23 cellular contexts compared by ENCODE assay signal in genomic region chr2:217660423-217660822, GRCh38.
DNase-seq lines count a peak whose midpoint lies in the region; ATAC-seq and TF ChIP-seq lines count a peak whose summit lies in the region.
"Had no signal": no experiment of that assay in that cellular context is flagged by ENCODE, and none has a peak within 500 bp of the region (broad histone marks: within the 10 kb centered on the region; RNA-seq: fewer than 3 reads in every experiment).

No MANE protein-coding gene starts in this region.

- TF ChIP-seq POLR2A in tibial nerve (IDR thresholded peaks at IDR 0.05) = no peak

- peaks cover 58% of the 10 kb centered on the region for H3K4me1 Mint-ChIP-seq in stimulated activated naive CD8-positive, alpha-beta T cell treated with anti-CD3 and anti-CD28 coated beads, Interleukin-15, amount 100 ng/mL, for 72 hours

- H3K27me3 ChIP-seq in tibial nerve = no peaks in the 10 kb centered on the region
- H3K27me3 ChIP-seq: MG63 had no signal

- H3K9me3 Mint-ChIP-seq in stimulated activated naive CD8-positive, alpha-beta T cell treated with anti-CD3 and anti-CD28 coated beads, Interleukin-15, amount 100 ng/mL, for 72 hours = peaks cover 0 to 7% of the 10 kb centered on the region in 2 donors
- H3K9me3 Mint-ChIP-seq: CD8-positive, alpha-beta T cell; HFFc6 had no signal

- TF ChIP-seq CTCF in tibial nerve (IDR thresholded peaks at IDR 0.05) = no peak

- no peak for TF ChIP-seq EP300 in tibial nerve (IDR thresholded peaks at IDR 0.05)

- H3K36me3 ChIP-seq in tibial nerve = no peaks in the 10 kb centered on the region
- H3K36me3 ChIP-seq: MG63 had no signal

- peak; percentile 22 for DNase-seq in RPMI7951 (ENCODE audit: low read depth)
- peak; percentile 26 for DNase-seq in islet precursor cell
- DNase-seq in stimulated activated naive CD8-positive, alpha-beta T cell treated with anti-CD3 and anti-CD28 coated beads, Interleukin-15, amount 100 ng/mL, for 72 hours = peak; percentile 12 to 15
- DNase-seq in stimulated activated naive CD4-positive, alpha-beta T cell (lab: John Stamatoyannopoulos, UW) = no peak
- DNase-seq in tibial nerve (ENCODE audit: low spot score in 2 of 2) = no peak
- DNase-seq: C1 segment of cervical spinal cord; CD8-positive, alpha-beta T cell; H9; HFFc6; MG63; NCI-H1048; NCI-H1436; NCI-H1930; NCI-H2227 treated with DMSO at 0.1 percent for 48 hours; NCI-H510A; PC-9; SIG-M5 had no signal

- H3K9me3 ChIP-seq in tibial nerve = no peaks in the 10 kb centered on the region
- H3K9me3 ChIP-seq: MG63 had no signal

- no peak overlapping the region for H3K27ac Mint-ChIP-seq in stimulated activated naive CD8-positive, alpha-beta T cell treated with anti-CD3 and anti-CD28 coated beads, Interleukin-15, amount 100 ng/mL, for 72 hours
- H3K27ac Mint-ChIP-seq: CD8-positive, alpha-beta T cell; H9; HFFc6 had no signal

- ATAC-seq in GM21390 (IDR thresholded peaks at IDR 0.05; ENCODE audit: unreplicated experiment) (peak; percentile 51), HG02981 (IDR thresholded peaks at IDR 0.05; ENCODE audit: unreplicated experiment) (no peak), HG03159 (IDR thresholded peaks at IDR 0.05; ENCODE audit: unreplicated experiment) (no peak)
- peak; percentile 52 for ATAC-seq in stimulated activated naive CD8-positive, alpha-beta T cell treated with anti-CD3 and anti-CD28 coated beads, Interleukin-15, amount 100 ng/mL, for 72 hours
- ATAC-seq: CD8-positive, alpha-beta T cell; K562; SK-N-SH treated with all-trans-retinoic acid at 6 μM for 48 hours had no signal

- H3K27me3 Mint-ChIP-seq in stimulated activated naive CD8-positive, alpha-beta T cell treated with anti-CD3 and anti-CD28 coated beads, Interleukin-15, amount 100 ng/mL, for 72 hours = peaks cover 13% of the 10 kb centered on the region

- H3K27ac ChIP-seq in tibial nerve = peak overlapping the region in 1 of 4 donors; percentile 80
- H3K27ac ChIP-seq: PC-9, RWPE1 had no signal

- peak overlapping the region; percentile 16 to 36 for H3K4me3 Mint-ChIP-seq in stimulated activated naive CD8-positive, alpha-beta T cell treated with anti-CD3 and anti-CD28 coated beads, Interleukin-15, amount 100 ng/mL, for 72 hours
- H3K4me3 Mint-ChIP-seq: CD8-positive, alpha-beta T cell; H9; HFFc6 had no signal

- H3K4me1 ChIP-seq in tibial nerve = peaks cover 0 to 34% (median 12%) of the 10 kb centered on the region in 4 donors

- no peak overlapping the region for H3K4me3 ChIP-seq in tibial nerve
- H3K4me3 ChIP-seq: K562, MG63, PC-9 had no signal

Comparison
In these comparisons a context has a peak if more than half of its experiments do, and no peak if none do; other contexts are left out.
1. ATAC-seq: peak in GM21390 (single experiment) and stimulated activated naive CD8-positive, alpha-beta T cell treated with anti-CD3 and anti-CD28 coated beads, Interleukin-15, amount 100 ng/mL, for 72 hours (single experiment); none in HG02981 (single experiment) and HG03159 (single experiment).
2. DNase-seq: peak in RPMI7951 (single experiment), islet precursor cell (single experiment) and stimulated activated naive CD8-positive, alpha-beta T cell treated with anti-CD3 and anti-CD28 coated beads, Interleukin-15, amount 100 ng/mL, for 72 hours (2 of 2); none in stimulated activated naive CD4-positive, alpha-beta T cell (0 of 6) and tibial nerve (0 of 2).